Comparison of ENCODE assay signal across 26 cellular contexts in genomic region chr12:75528272-75528671, GRCh38. TPM values are rescaled to one million over a fixed set of nuclear protein-coding genes. Genes with fewer than 3 reads are reported as not detected.
DNase-seq lines count a peak whose midpoint lies in the region; ATAC-seq and TF ChIP-seq lines count a peak whose summit lies in the region.
"Had no signal": no experiment of that assay in that cellular context is flagged by ENCODE, and none has a peak within 500 bp of the region (broad histone marks: within the 10 kb centered on the region; RNA-seq: fewer than 3 reads in every experiment).

No MANE protein-coding gene starts in this region.

- WGBS in aorta, 2 donors, result 79 to 81% methylated on average over 2 of the region's 2 CpGs

- no peak for TF ChIP-seq CTCF in mucosa of descending colon (IDR thresholded peaks at IDR 0.05)

- H3K4me3 ChIP-seq in Karpas-422 (ENCODE audit: low read length) (no peak overlapping the region), mucosa of descending colon (no peak overlapping the region), aorta (ENCODE audit: low read length in 2 of 2) (no peak overlapping the region), MG63 (no peak overlapping the region)
- H3K4me3 ChIP-seq: ovary, transverse colon had no signal

- H3K4me2 ChIP-seq in Karpas-422 (ENCODE audit: low read depth, low read length, poor library complexity, severe bottlenecking), result peak overlapping the region; percentile 76

- H3K9me3 ChIP-seq in Karpas-422 (ENCODE audit: low read length) (no peaks in the 10 kb centered on the region), mucosa of descending colon (no peaks in the 10 kb centered on the region), aorta (ENCODE audit: control insufficient read depth, low read length) (no peaks in the 10 kb centered on the region), MG63 (no peaks in the 10 kb centered on the region)
- H3K9me3 ChIP-seq: ovary, transverse colon had no signal

- intact Hi-C loops in mucosa of descending colon (cut with DNase I, micrococcal nuclease) (loop anchor here (5.0 to 10.0 kb wide), 2 partner anchors 507 to 509 kb away; partner anchors contain the start of gene PHLDA1 (in 1 of the 2)), aorta (cut with DNase I) (no loop called here)

- H3K27me3 ChIP-seq in Karpas-422 (ENCODE audit: low read length), result no peaks in the 10 kb centered on the region
- no peaks in the 10 kb centered on the region for H3K27me3 ChIP-seq in aorta (ENCODE audit: control insufficient read depth in 1 of 2, insufficient read depth in 2 of 2, low read length in 1 of 2)
- H3K27me3 ChIP-seq in MG63, result no peaks in the 10 kb centered on the region
- H3K27me3 ChIP-seq: ovary, transverse colon had no signal

- H3K36me3 ChIP-seq in Karpas-422 (ENCODE audit: insufficient read depth, low read length), result no peaks in the 10 kb centered on the region
- H3K36me3 ChIP-seq in mucosa of descending colon (ENCODE audit: low read depth), result no peaks in the 10 kb centered on the region
- no peaks in the 10 kb centered on the region for H3K36me3 ChIP-seq in aorta (ENCODE audit: control insufficient read depth in 1 of 2, insufficient read depth in 2 of 2, low read length in 1 of 2)
- H3K36me3 ChIP-seq in MG63, result no peaks in the 10 kb centered on the region
- H3K36me3 ChIP-seq: ovary, transverse colon, WERI-Rb-1 had no signal

- H3K27ac ChIP-seq in Karpas-422 (ENCODE audit: low read length) (peak overlapping the region; percentile 82), aorta (ENCODE audit: low read depth in 1 of 2, low read length in 2 of 2) (no peak overlapping the region)
- H3K27ac ChIP-seq: ovary, transverse colon, WERI-Rb-1 had no signal

- DNase-seq in Ammon's horn (ENCODE audit: low spot score) (peak; percentile 27), Karpas-422 (no peak), SW480 (ENCODE audit: low spot score) (peak; percentile 22), mucosa of descending colon (no peak), aorta (no peak), mesenteric fat pad (ENCODE audit: low spot score) (no peak), MG63 (no peak), iPS-NIHi7 (ENCODE audit: extremely low spot score) (no peak)
- DNase-seq: ACHN; activated CD4-positive, alpha-beta T cell treated with anti-CD3 and anti-CD28 coated beads for 48 hours; activated CD8-positive, alpha-beta memory T cell treated with anti-CD3 and anti-CD28 coated beads for 24 hours; activated gamma-delta T cell treated with Interleukin-2 at 50 U/mL for 16 hours; C1 segment of cervical spinal cord; cerebellar nuclear complex; COR-L47; DND-41; Kasumi-1; left ventricle myocardium superior; NCI-H1092 treated with DMSO at 0.1 percent for 48 hours; NCI-H1930; ovary; stimulated activated CD4-positive, alpha-beta T cell treated with anti-CD3 and anti-CD28 coated beads, Interleukin-2, amount 100 ng/mL, for 48 hours; T-helper 9 cell; transverse colon; WERI-Rb-1 had no signal

- H3K4me1 ChIP-seq in Karpas-422 (ENCODE audit: low read length) (peaks cover 47% of the 10 kb centered on the region), mucosa of descending colon (ENCODE audit: low read depth) (no peaks in the 10 kb centered on the region), aorta (ENCODE audit: control insufficient read depth in 1 of 2, insufficient read depth in 2 of 2, low read length in 2 of 2) (no peaks in the 10 kb centered on the region)
- H3K4me1 ChIP-seq: transverse colon had no signal

- H4K20me1 ChIP-seq in Karpas-422 (ENCODE audit: insufficient read depth, low read depth, low read length), result no peaks in the 10 kb centered on the region

- H3K79me2 ChIP-seq in Karpas-422 (ENCODE audit: low read length), result no peaks in the 10 kb centered on the region

- ATAC-seq in mucosa of descending colon, result peak; percentile 28
- no peak for ATAC-seq in aorta (ENCODE audit: low FRiP score)
- ATAC-seq: left ventricle myocardium superior; natural killer cell treated with Interleukin-12 subunit alpha and Interleukin-12 subunit beta and Interleukin-15 and Interleukin-18, amount 100 ng/mL, for 72 hours had no signal

- H3K9ac ChIP-seq in Karpas-422 (ENCODE audit: low read length), result peak overlapping the region; percentile 16; the same call in 1 of the 2 replicates

- no peaks in the 10 kb centered on the region for H3K9me2 ChIP-seq in Karpas-422 (replicated peaks; ENCODE audit: insufficient read depth, low read length)

- peak overlapping the region; percentile 46 for H2AFZ ChIP-seq in Karpas-422 (ENCODE audit: low read length)

RNA-seq across cellular contexts. Expression of gene KRR1, which starts 16.9 kb away (rescaled TPM):
- total RNA-seq in Karpas-422 (2014; rRNA removed; shearing (Covaris generic); ENCODE audit: low replicate concordance), result 35.8 and 63.8 TPM in 2 replicates
- total RNA-seq in mucosa of descending colon, result 10 to 100 TPM; 34.1 to 48.5 (median 34.8) TPM
- 10 to 100 TPM; 38.6 to 42.5 TPM for total RNA-seq in aorta
- polyA plus RNA-seq in aorta, result 10 to 100 TPM in 1 of 2 donors, 1 to 10 TPM in 1; 3.8 to 17.8 TPM
- 39.8 TPM for total RNA-seq in mesenteric fat pad
- 30.3 and 40.2 TPM in 2 replicates for total RNA-seq in MG63 (2014; rRNA removed; shearing (Covaris generic); ENCODE audit: low replicate concordance)

RNA-seq across cellular contexts. Expression of gene GLIPR1, which starts 47.7 kb away (rescaled TPM):
- total RNA-seq in Karpas-422 (2014; rRNA removed; shearing (Covaris generic); ENCODE audit: low replicate concordance), result 55.0 and 149 TPM in 2 replicates
- total RNA-seq in mucosa of descending colon (10 to 100 TPM in 2 of 3 donors, 1 to 10 TPM in 1; 3.8 to 20.1 (median 10.1) TPM), aorta (100 to 1,000 TPM; 152 to 230 TPM), mesenteric fat pad (52.2 TPM)
- 10 to 100 TPM; 41.3 to 47.8 TPM for polyA plus RNA-seq in aorta
- 99.6 and 103 TPM in 2 replicates for total RNA-seq in MG63 (2014; rRNA removed; shearing (Covaris generic); ENCODE audit: low replicate concordance)

Comparison
In these comparisons a context has a peak if more than half of its experiments do, and no peak if none do; other contexts are left out.
1. DNase-seq: peak in Ammon's horn (single experiment) and SW480 (single experiment); none in Karpas-422 (single experiment), mucosa of descending colon (0 of 3), aorta (0 of 2), mesenteric fat pad (single experiment), MG63 (single experiment) and iPS-NIHi7 (single experiment).
2. intact Hi-C loops: an anchor here in mucosa of descending colon (5.0 to 10.0 kb wide); none called in aorta.